ENCODE assay signal across 33 cellular contexts in the genomic region with DNA sequence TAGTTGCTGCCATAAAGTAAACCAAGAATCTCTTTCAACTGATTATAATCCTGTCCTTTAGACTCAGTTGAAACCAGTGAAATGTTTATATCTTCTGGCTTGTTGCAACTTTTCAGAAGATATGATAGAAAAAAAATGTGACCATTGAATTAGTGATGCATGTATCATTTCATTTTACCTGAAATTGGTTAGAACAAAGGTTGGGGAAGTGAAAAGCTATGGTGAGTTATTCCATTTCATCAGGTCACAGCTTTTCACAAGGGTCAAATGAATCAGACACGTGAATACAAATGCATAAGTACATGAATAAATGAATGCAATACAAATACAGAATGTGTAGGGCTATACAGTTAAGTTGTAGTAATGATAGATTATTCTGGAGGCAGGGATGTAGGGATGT.
"Had no signal": no experiment of that assay in that cellular context is flagged by ENCODE, and none has a peak within 500 bp of the region (broad histone marks: within the 10 kb centered on the region; RNA-seq: fewer than 3 reads in every experiment).

No MANE protein-coding gene starts in this region.

- H3K27me3 ChIP-seq: MG63 had no signal

- H3K36me3 ChIP-seq: MG63 had no signal

- DNase-seq: MM.1S, MV-4-11, NCI-H1048, NCI-H1092, NCI-H1092 treated with DMSO at 0.1 percent for 48 hours, NCI-H1105, NCI-H1105 treated with DMSO at 0.1 percent for 48 hours, NCI-H1417, NCI-H1417 treated with DMSO at 0.1 percent for 48 hours, NCI-H1436, NCI-H1436 treated with DMSO at 0.1 percent for 48 hours, NCI-H146, NCI-H1694, NCI-H1694 treated with DMSO at 0.1 percent for 48 hours, NCI-H187, NCI-H187 treated with DMSO at 0.1 percent for 48 hours, NCI-H1930, NCI-H2029, NCI-H2029 treated with DMSO at 0.1 percent for 48 hours, NCI-H2081, NCI-H2081 treated with DMSO at 0.1 percent for 48 hours, NCI-H2107, NCI-H2171, NCI-H2227 treated with DMSO at 0.1 percent for 48 hours, NCI-H345, NCI-H446, NCI-H446 treated with DMSO at 0.1 percent for 48 hours, NCI-H510A, NCI-H510A treated with DMSO at 0.1 percent for 48 hours, NCI-H524, NCI-H524 treated with DMSO at 0.1 percent for 48 hours, NCI-H526 had no signal

- H3K9me3 ChIP-seq: MG63 had no signal

- H3K4me3 ChIP-seq: MG63 had no signal
